11 cellular contexts compared by ENCODE assay signal in the genomic region with DNA sequence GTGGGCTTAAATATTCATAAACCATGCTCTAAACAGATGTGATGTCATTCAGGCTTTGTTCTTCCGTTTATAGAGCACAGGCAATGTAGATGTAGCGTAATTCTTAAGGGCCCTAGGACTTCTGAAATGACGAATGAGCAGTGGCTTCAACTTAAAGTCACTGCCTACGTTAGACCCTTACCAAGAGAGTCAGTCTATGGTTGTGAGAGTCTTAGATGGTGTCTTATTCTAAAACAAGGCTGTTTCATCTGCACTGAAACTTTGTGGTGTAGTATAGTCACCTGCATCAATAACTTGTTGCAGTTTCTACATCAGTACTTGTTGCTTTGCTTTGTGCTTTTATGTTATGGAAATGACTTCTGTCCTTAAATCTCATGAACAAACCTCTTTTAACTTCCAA. TPM values are rescaled to one million over a fixed set of nuclear protein-coding genes. Genes with fewer than 3 reads are reported as not detected.
DNase-seq lines count a peak whose midpoint lies in the region; ATAC-seq lines count a peak whose summit lies in the region.
"Had no signal": no experiment of that assay in that cellular context is flagged by ENCODE, and none has a peak within 500 bp of the region (broad histone marks: within the 10 kb centered on the region; RNA-seq: fewer than 3 reads in every experiment).

No MANE protein-coding gene starts in this region.

- no peaks in the 10 kb centered on the region for H3K9me3 Mint-ChIP-seq in CD8-positive, alpha-beta memory T cell

- H3K27ac Mint-ChIP-seq in CD8-positive, alpha-beta memory T cell = no peak overlapping the region

- no peak overlapping the region for H3K4me3 ChIP-seq in CD8-positive, alpha-beta memory T cell (ENCODE audit: low read length)
- H3K4me3 ChIP-seq: BLaER1 had no signal

- no peaks in the 10 kb centered on the region for H3K9me3 ChIP-seq in CD8-positive, alpha-beta memory T cell (ENCODE audit: low read length)
- H3K9me3 ChIP-seq: BLaER1 had no signal

- no peak overlapping the region for H3K4me3 Mint-ChIP-seq in CD8-positive, alpha-beta memory T cell

- H3K4me1 ChIP-seq in CD8-positive, alpha-beta memory T cell (ENCODE audit: insufficient read depth, low read length) = no peaks in the 10 kb centered on the region
- H3K4me1 ChIP-seq: BLaER1 had no signal

- peaks cover 23 to 78% (median 31%) of the 10 kb centered on the region in 3 donors for H3K36me3 Mint-ChIP-seq in CD8-positive, alpha-beta memory T cell

- H3K4me1 Mint-ChIP-seq in CD8-positive, alpha-beta memory T cell = peaks cover 0 to 18% (median 8%) of the 10 kb centered on the region in 3 donors

- H3K36me3 ChIP-seq in CD8-positive, alpha-beta memory T cell (ENCODE audit: insufficient read depth, low read length) = peaks cover 18% of the 10 kb centered on the region

- POLR2A ChIA-PET in CD8-positive, alpha-beta memory T cell (lab: Charles Lee) = no interaction called here

- peak; percentile 100 for ATAC-seq in GM18498 (IDR thresholded peaks at IDR 0.05; ENCODE audit: unreplicated experiment)
- peak; percentile 99 for ATAC-seq in GM19324 (IDR thresholded peaks at IDR 0.05; ENCODE audit: low FRiP score, unreplicated experiment)
- peak; percentile 99 for ATAC-seq in HG02610 (IDR thresholded peaks at IDR 0.05; ENCODE audit: unreplicated experiment)
- ATAC-seq in HG03342 (IDR thresholded peaks at IDR 0.05; ENCODE audit: unreplicated experiment) = peak; percentile 99

- CTCF ChIA-PET in CD8-positive, alpha-beta memory T cell (lab: Charles Lee) = no interaction called here

- no peaks in the 10 kb centered on the region for H3K27me3 Mint-ChIP-seq in CD8-positive, alpha-beta memory T cell

- no peak overlapping the region for H3K27ac ChIP-seq in CD8-positive, alpha-beta memory T cell (ENCODE audit: low read depth, low read length)
- H3K27ac ChIP-seq: BLaER1 had no signal

- DNase-seq in GF-D8 (lab: John Stamatoyannopoulos, UW) (no peak), NCI-H2081 treated with DMSO at 0.1 percent for 48 hours (lab: John Stamatoyannopoulos, UW) (no peak), cortex of kidney (lab: John Stamatoyannopoulos, UW) (no peak)
- DNase-seq in CD8-positive, alpha-beta memory T cell = no peak
- DNase-seq: NCI-H1092; NK-92 treated with Interleukin-12 subunit alpha and Interleukin-12 subunit beta, amount 100 ng/mL, for 24 hours had no signal

- H3K27me3 ChIP-seq in CD8-positive, alpha-beta memory T cell (ENCODE audit: insufficient read depth, low read length, poor library complexity, severe bottlenecking) = no peaks in the 10 kb centered on the region
- H3K27me3 ChIP-seq: BLaER1 had no signal

RNA-seq across cellular contexts. Expression of a gene that starts 56.0 kb away (rescaled TPM):
- 10 to 100 TPM; 43.6 to 50.7 TPM for total RNA-seq in CD8-positive, alpha-beta memory T cell
- polyA plus RNA-seq in CD8-positive, alpha-beta memory T cell = 39.8 TPM
